Comparison of ENCODE assay signal across 8 cellular contexts in genomic region chr12:53379389-53380103, GRCh38. TPM values are rescaled to one million over a fixed set of nuclear protein-coding genes. Genes with fewer than 3 reads are reported as not detected.
DNase-seq lines count a peak whose midpoint lies in the region; ATAC-seq and TF ChIP-seq lines count a peak whose summit lies in the region.

No MANE protein-coding gene starts in this region.

- intact Hi-C loops in cardiac septum (cut with DNase I): loop anchor here (5.0 kb wide), 1 partner anchor 57 kb away; the partner anchor contains the start of gene AAAS

- TF ChIP-seq POLR2A in upper lobe of left lung (IDR thresholded peaks at IDR 0.05): peak in 3 of 4 donors; percentile 91 to 96 (median 92)

- peaks cover 18% of the 10 kb centered on the region for H3K36me3 ChIP-seq in adipocyte (ENCODE audit: control insufficient read depth, insufficient read depth, low read length, severe bottlenecking)
- H3K36me3 ChIP-seq in parathyroid adenoma (ENCODE audit: control insufficient read depth, insufficient read depth, low read length): no peaks in the 10 kb centered on the region
- peaks cover 19 to 28% (median 25%) of the 10 kb centered on the region in 4 donors for H3K36me3 ChIP-seq in upper lobe of left lung

- H3K4me1 ChIP-seq in adipocyte (ENCODE audit: control insufficient read depth, insufficient read depth, low read length) (peaks cover 38% of the 10 kb centered on the region), parathyroid adenoma (peaks cover 14% of the 10 kb centered on the region), upper lobe of left lung (peaks cover 42 to 48% (median 44%) of the 10 kb centered on the region in 4 donors)

- ATAC-seq in HG02678 (IDR thresholded peaks at IDR 0.05; ENCODE audit: unreplicated experiment) (peak; percentile 72), upper lobe of left lung (ENCODE audit: low FRiP score in 2 of 2) (peak; percentile 93 to 97)

- H3K27ac ChIP-seq in parathyroid adenoma (peak overlapping the region; percentile 89), upper lobe of left lung (peak overlapping the region; percentile 98 to 100 (median 99))

- TF ChIP-seq CTCF in GM12875 (IDR thresholded peaks at IDR 0.05; ENCODE audit: borderline replicate concordance, insufficient read depth, low read depth, low read length) (no peak), parathyroid adenoma (IDR thresholded peaks at IDR 0.05) (no peak), upper lobe of left lung (IDR thresholded peaks at IDR 0.05) (peak in 1 of 6 experiments; percentile 10)

- H3K4me3 ChIP-seq in GM12875 (ENCODE audit: low read depth, low read length) (peak overlapping the region; percentile 57), adipocyte (ENCODE audit: low read length) (peak overlapping the region; percentile 83), parathyroid adenoma (ENCODE audit: low read depth, low read length) (peak overlapping the region; percentile 75), upper lobe of left lung (peak overlapping the region; percentile 49 to 71 (median 64))

- 0 to 1% methylated on average over 24 to 29 of the region's 29 CpGs for WGBS in upper lobe of left lung, 2 donors

- no peaks in the 10 kb centered on the region for H3K27me3 ChIP-seq in adipocyte (replicated peaks; ENCODE audit: control insufficient read depth, insufficient read depth, low read length)
- no peaks in the 10 kb centered on the region for H3K27me3 ChIP-seq in parathyroid adenoma (ENCODE audit: control insufficient read depth, insufficient read depth, low read length)
- no peaks in the 10 kb centered on the region for H3K27me3 ChIP-seq in upper lobe of left lung

- peak overlapping the region; percentile 88 for H2AFZ ChIP-seq in parathyroid adenoma

- DNase-seq in NCI-H1105 treated with DMSO at 0.1 percent for 48 hours (lab: John Stamatoyannopoulos, UW) (peak; percentile 99), SKM-1 (lab: John Stamatoyannopoulos, UW; ENCODE audit: unreplicated experiment) (peak; percentile 96), adipocyte (ENCODE audit: low read depth) (peak; percentile 100), cardiac septum (ENCODE audit: low spot score) (peak; percentile 99), upper lobe of left lung (peak in 1 of 2 donors; percentile 100)

- H3K4me2 ChIP-seq in parathyroid adenoma (ENCODE audit: low read length): peak overlapping the region; percentile 97

- peaks cover 14% of the 10 kb centered on the region for H3K79me2 ChIP-seq in parathyroid adenoma

- H3K9ac ChIP-seq in adipocyte (ENCODE audit: low read length) (peak overlapping the region; percentile 91), parathyroid adenoma (no peak overlapping the region)

- no peaks in the 10 kb centered on the region for H3K9me3 ChIP-seq in adipocyte (ENCODE audit: control insufficient read depth, low read length)
- no peaks in the 10 kb centered on the region for H3K9me3 ChIP-seq in parathyroid adenoma (ENCODE audit: control insufficient read depth, low read length)
- no peaks in the 10 kb centered on the region for H3K9me3 ChIP-seq in upper lobe of left lung

- no peak for TF ChIP-seq EP300 in upper lobe of left lung (IDR thresholded peaks at IDR 0.05)

RNA-seq across cellular contexts. Expression of gene SP1, which starts 0.4 kb away (rescaled TPM):
- 31.3 TPM for total RNA-seq in cardiac septum
- total RNA-seq in upper lobe of left lung: 10 to 100 TPM; 46.6 to 82.2 (median 61.7) TPM

RNA-seq across cellular contexts. Expression of gene SP7, which starts 43.4 kb away (rescaled TPM):
- total RNA-seq in cardiac septum: not detected
- total RNA-seq in upper lobe of left lung: not detected

RNA-seq across cellular contexts. Expression of gene AMHR2, which starts 44.1 kb away (rescaled TPM):
- total RNA-seq in cardiac septum: 0.43 TPM
- 1 to 10 TPM in 1 of 6 donors, under 1 TPM in 3, not detected in 2; 0.24 to 1.0 (median 0.41) TPM for total RNA-seq in upper lobe of left lung

RNA-seq across cellular contexts. Expression of gene AAAS, which starts 58.1 kb away (rescaled TPM):
- 39.8 TPM for total RNA-seq in cardiac septum
- total RNA-seq in upper lobe of left lung: 100 to 1,000 TPM in 1 of 6 donors, 10 to 100 TPM in 5; 27.2 to 138 (median 40.4) TPM
